18 cellular contexts compared by ENCODE assay signal in genomic region chr3:132978464-132978863, GRCh38. TPM values are rescaled to one million over a fixed set of nuclear protein-coding genes. Genes with fewer than 3 reads are reported as not detected.
"Had no signal": no experiment of that assay in that cellular context is flagged by ENCODE, and none has a peak within 500 bp of the region (broad histone marks: within the 10 kb centered on the region; RNA-seq: fewer than 3 reads in every experiment).

No MANE protein-coding gene starts in this region.

- H3K4me1 Mint-ChIP-seq: natural killer cell, neural progenitor cell had no signal

- H3K27ac Mint-ChIP-seq: natural killer cell; neural progenitor cell; stimulated activated naive CD8-positive, alpha-beta T cell treated with anti-CD3 and anti-CD28 coated beads, Interleukin-15, Interleukin-2, amounts not matched to agents 100 ng/mL and 50 ng/mL, for 24 hours had no signal

- DNase-seq: effector memory CD4-positive, alpha-beta T cell; gastrocnemius medialis; glutamatergic neuron; mucosa of descending colon; natural killer cell; nucleus accumbens; ovary; sigmoid colon; stimulated activated CD4-positive, alpha-beta T cell treated with anti-CD3 and anti-CD28 coated beads, Interleukin-12 subunit alpha, Interleukin-12 subunit beta, amount 100 ng/mL, for 4 hours; tibial artery; upper lobe of right lung had no signal

- H3K9me3 Mint-ChIP-seq: neural progenitor cell had no signal

- H3K27me3 ChIP-seq: esophagus muscularis mucosa, gastrocnemius medialis, neural progenitor cell, ovary, right atrium auricular region, sigmoid colon, tibial artery, upper lobe of right lung, vagina had no signal

- H3K27me3 Mint-ChIP-seq: stimulated activated naive CD8-positive, alpha-beta T cell treated with anti-CD3 and anti-CD28 coated beads, Interleukin-15, Interleukin-2, amounts not matched to agents 100 ng/mL and 50 ng/mL, for 24 hours had no signal

- H3K4me1 ChIP-seq: esophagus muscularis mucosa, neural progenitor cell, right atrium auricular region, upper lobe of right lung, vagina had no signal

- H3K36me3 Mint-ChIP-seq: neural progenitor cell had no signal

- H3K36me3 ChIP-seq: esophagus muscularis mucosa, gastrocnemius medialis, neural progenitor cell, ovary, right atrium auricular region, sigmoid colon, tibial artery, upper lobe of right lung, vagina had no signal

- H3K27ac ChIP-seq: esophagus muscularis mucosa, neural progenitor cell, ovary, right atrium auricular region, sigmoid colon, skin epidermis, tibial artery, upper lobe of right lung, vagina had no signal

- ATAC-seq: gastrocnemius medialis, left lobe of liver, mucosa of descending colon, natural killer cell, upper lobe of right lung had no signal

- H3K9ac ChIP-seq: neural progenitor cell had no signal

- H3K9me3 ChIP-seq: gastrocnemius medialis, mucosa of descending colon, ovary, right atrium auricular region, tibial artery, upper lobe of right lung, vagina had no signal

- H3K4me3 Mint-ChIP-seq: natural killer cell; neural progenitor cell; stimulated activated naive CD8-positive, alpha-beta T cell treated with anti-CD3 and anti-CD28 coated beads, Interleukin-15, Interleukin-2, amounts not matched to agents 100 ng/mL and 50 ng/mL, for 24 hours had no signal

- H3K4me3 ChIP-seq: esophagus muscularis mucosa, gastrocnemius medialis, mucosa of descending colon, neural progenitor cell, ovary, right atrium auricular region, sigmoid colon, skin epidermis, tibial artery, upper lobe of right lung, vagina had no signal

RNA-seq across cellular contexts. Expression of gene TMEM108, which starts 59.7 kb away (rescaled TPM):
- total RNA-seq: left lobe of liver, natural killer cell had no signal
